26 cellular contexts compared by ENCODE assay signal in genomic region chr11:62008177-62008576, GRCh38. TPM values are rescaled to one million over a fixed set of nuclear protein-coding genes. Genes with fewer than 3 reads are reported as not detected.
A peak's percentile ranks its signal among the peaks of the same experiment; 100 is the strongest.
DNase-seq lines count a peak whose midpoint lies in the region; ATAC-seq, FAIRE-seq and TF ChIP-seq lines count a peak whose summit lies in the region.
"Had no signal": no experiment of that assay in that cellular context is flagged by ENCODE, and none has a peak within 500 bp of the region (broad histone marks: within the 10 kb centered on the region; RNA-seq: fewer than 3 reads in every experiment).

No MANE protein-coding gene starts in this region.

- no peak overlapping the region for H3K4me3 Mint-ChIP-seq in activated T-cell treated with anti-CD3 and anti-CD28 coated beads, Interleukin-2, amount 50 U/mL, for 4 hours
- no peak overlapping the region for H3K4me3 Mint-ChIP-seq in stimulated activated naive CD8-positive, alpha-beta T cell treated with anti-CD3 and anti-CD28 coated beads, Interleukin-15, amount 100 ng/mL, for 72 hours
- H3K4me3 Mint-ChIP-seq: CD14-positive monocyte; CD4-positive, alpha-beta T cell; CD8-positive, alpha-beta memory T cell; GM23338; H9 had no signal

- SMC1A ChIA-PET in GM12878 (lab: Charles Lee; ENCODE audit: uncharacterized antibody, unreplicated experiment), result no interaction called here

- POLR2A ChIA-PET in GM12878 (lab: Charles Lee), result interaction anchor here (0.6 kb wide), 1 partner anchor 252 kb away, joined by 3 read pairs; no protein-coding TSS in a partner anchor

- intact Hi-C loops in GM12878 (cut with micrococcal nuclease; ENCODE audit: unreplicated experiment), result no loop called here

- WGBS in GM12878 (ENCODE audit: insufficient coverage, insufficient replicate concordance, low lambda C conversion rate, missing lambda C conversion rate), result 6% methylated on average over 1 of the region's 1 CpG

- no peak overlapping the region for H3K4me3 ChIP-seq in GM12878
- H3K4me3 ChIP-seq: A549; BLaER1 treated with 17β-estradiol and CSF1 and Interleukin-3, amounts not matched to agents 10 nM and 100 nM; GM23338 had no signal

- H3K36me3 ChIP-seq in GM12878 (ENCODE audit: control insufficient read depth in 2 of 2, insufficient read depth in 2 of 2, low read length in 1 of 2), result no peaks in the 10 kb centered on the region
- H3K36me3 ChIP-seq: BE2C; BLaER1 treated with 17β-estradiol and CSF1 and Interleukin-3, amounts not matched to agents 10 nM and 100 nM had no signal

- TF ChIP-seq EP300 in GM12878 (IDR thresholded peaks at IDR 0.05; ENCODE audit: borderline replicate concordance in 1 of 2, control insufficient read depth in 1 of 2, low read depth in 2 of 2, low read length in 2 of 2), result no peak

- H3K9me3 Mint-ChIP-seq in activated T-cell treated with anti-CD3 and anti-CD28 coated beads, Interleukin-2, amount 50 U/mL, for 4 hours, result no peaks in the 10 kb centered on the region
- H3K9me3 Mint-ChIP-seq in stimulated activated naive CD8-positive, alpha-beta T cell treated with anti-CD3 and anti-CD28 coated beads, Interleukin-15, amount 100 ng/mL, for 72 hours, result no peaks in the 10 kb centered on the region
- H3K9me3 Mint-ChIP-seq: CD4-positive, alpha-beta T cell had no signal

- in situ Hi-C loops in GM12878 (cut with MboI), result no loop called here

- peak; percentile 18 to 35 for ATAC-seq in activated T-cell treated with anti-CD3 and anti-CD28 coated beads, Interleukin-2, amount 50 U/mL, for 4 hours
- ATAC-seq in stimulated activated naive CD8-positive, alpha-beta T cell treated with anti-CD3 and anti-CD28 coated beads, Interleukin-15, amount 100 ng/mL, for 72 hours, result peak; percentile 88
- ATAC-seq in stimulated activated naive CD8-positive, alpha-beta T cell treated with anti-CD3 and anti-CD28 coated beads, Interleukin-15, Interleukin-2, amounts not matched to agents 100 U/mL and 50 U/mL, for 24 hours, result no peak
- ATAC-seq in GM12878, result peak; percentile 52
- ATAC-seq: A549, GM23338, HCT116 had no signal

- no TSS peak for BruUV-seq in GM12878 (replicated peaks; lab: Mats Ljungman, UMichigan)

- DNase-seq in activated T-cell treated with anti-CD3 and anti-CD28 coated beads, Interleukin-2, amount 50 U/mL, for 4 hours, result no peak
- DNase-seq in activated T-cell treated with anti-CD3 and anti-CD28 coated beads, Interleukin-2, amount 50 U/mL, for 48 hours, result no peak
- no peak for DNase-seq in stimulated activated naive CD8-positive, alpha-beta T cell treated with anti-CD3 and anti-CD28 coated beads, Interleukin-15, amount 100 ng/mL, for 72 hours
- DNase-seq in stimulated activated naive CD8-positive, alpha-beta T cell treated with anti-CD3 and anti-CD28 coated beads, Interleukin-15, Interleukin-2, amounts not matched to agents 100 U/mL and 50 U/mL, for 24 hours, result no peak
- DNase-seq in GM12878 (ENCODE audit: low read depth, low spot score) (no peak), GM19240 (ENCODE audit: insufficient read length, low spot score) (no peak), occipital lobe (lab: John Stamatoyannopoulos, UW) (no peak)
- DNase-seq: 8988T; ACHN; AML-193; BE2C; CD4-positive, alpha-beta T cell; CD8-positive, alpha-beta memory T cell; DMS 273 treated with DMSO at 0.1 percent for 48 hours; DMS79; EL; GDM1; H9 had no signal

- H3K9me3 ChIP-seq in GM12878 (replicated peaks; ENCODE audit: control insufficient read depth, insufficient read depth, low read length), result no peaks in the 10 kb centered on the region; the same call in 1 of the 3 replicates
- H3K9me3 ChIP-seq: A549, BE2C had no signal

- TF ChIP-seq POLR2A in GM12878 (IDR thresholded peaks at IDR 0.05; ENCODE audit: low read depth, low read length), result no peak

- no peaks in the 10 kb centered on the region for H4K20me1 ChIP-seq in GM12878 (ENCODE audit: control insufficient read depth, insufficient read depth)
- H4K20me1 ChIP-seq: BLaER1 treated with 17β-estradiol and CSF1 and Interleukin-3, amounts not matched to agents 10 nM and 100 nM had no signal

- RAD21 ChIA-PET in GM12878 (lab: Charles Lee; ENCODE audit: unreplicated experiment), result no interaction called here

- CTCF ChIA-PET in GM12878 (lab: Yijun Ruan, JAX), result no interaction called here

- FAIRE-seq in GM12878 (lab: Jason Lieb, UNC), result no peak
- FAIRE-seq: A549, D721Med, GM12892, GM19239 had no signal

- no peak overlapping the region for H3K27ac ChIP-seq in GM12878 (ENCODE audit: control insufficient read depth, insufficient read depth)
- H3K27ac ChIP-seq: A549 had no signal

- no peak overlapping the region for H3K4me2 ChIP-seq in GM12878 (ENCODE audit: control insufficient read depth, insufficient read depth)
- H3K4me2 ChIP-seq: A549, GM23338 had no signal

- peaks cover 11% of the 10 kb centered on the region for H3K27me3 Mint-ChIP-seq in activated T-cell treated with anti-CD3 and anti-CD28 coated beads, Interleukin-2, amount 50 U/mL, for 4 hours (ENCODE audit: low read depth)
- no peaks in the 10 kb centered on the region for H3K27me3 Mint-ChIP-seq in stimulated activated naive CD8-positive, alpha-beta T cell treated with anti-CD3 and anti-CD28 coated beads, Interleukin-15, amount 100 ng/mL, for 72 hours

- no peaks in the 10 kb centered on the region for H3K36me3 Mint-ChIP-seq in activated T-cell treated with anti-CD3 and anti-CD28 coated beads, Interleukin-2, amount 50 U/mL, for 4 hours (ENCODE audit: insufficient read depth)
- H3K36me3 Mint-ChIP-seq: CD8-positive, alpha-beta memory T cell had no signal

- no peaks in the 10 kb centered on the region for H3K27me3 ChIP-seq in GM12878 (replicated peaks in 1 of 2; ENCODE audit: control insufficient read depth in 2 of 2, insufficient read depth in 2 of 2, low read length in 1 of 2)
- H3K27me3 ChIP-seq: BE2C; BLaER1 treated with 17β-estradiol and CSF1 and Interleukin-3, amounts not matched to agents 10 nM and 100 nM had no signal

- no peak overlapping the region for H3K9ac ChIP-seq in GM12878 (ENCODE audit: control insufficient read depth, insufficient read depth, low read length)
- H3K9ac ChIP-seq: BLaER1 treated with 17β-estradiol and CSF1 and Interleukin-3, amounts not matched to agents 10 nM and 100 nM had no signal

- no peak for TF ChIP-seq RAD21 in GM12878 (IDR thresholded peaks at IDR 0.05; ENCODE audit: insufficient read depth, low read depth, low read length)

- no peak overlapping the region for H2AFZ ChIP-seq in GM12878 (ENCODE audit: control insufficient read depth, low read depth, low read length)
- H2AFZ ChIP-seq: GM23338 had no signal

- no peak for TF ChIP-seq CTCF in GM12878 (IDR thresholded peaks at IDR 0.05 in 2 of 3, conservative IDR thresholded peaks at IDR 0.05 in 1 of 3; ENCODE audit: control insufficient read depth in 2 of 3, extremely low read depth in 1 of 3, insufficient read depth in 1 of 3, low read depth in 3 of 3, low read length in 3 of 3)

- peaks cover 12% of the 10 kb centered on the region for H3K4me1 ChIP-seq in GM12878 (ENCODE audit: control insufficient read depth, insufficient read depth, low read length)
- H3K4me1 ChIP-seq: BE2C had no signal

- no peaks in the 10 kb centered on the region for H3K79me2 ChIP-seq in GM12878 (ENCODE audit: control insufficient read depth, insufficient read depth, low read length)

- H3K27ac Mint-ChIP-seq in stimulated activated naive CD8-positive, alpha-beta T cell treated with anti-CD3 and anti-CD28 coated beads, Interleukin-15, amount 100 ng/mL, for 72 hours, result no peak overlapping the region
- H3K27ac Mint-ChIP-seq: CD14-positive monocyte; CD4-positive, alpha-beta T cell; GM23338; H9 had no signal

- H3K4me1 Mint-ChIP-seq in activated T-cell treated with anti-CD3 and anti-CD28 coated beads, Interleukin-2, amount 50 U/mL, for 4 hours (ENCODE audit: low read depth), result no peaks in the 10 kb centered on the region
- no peaks in the 10 kb centered on the region for H3K4me1 Mint-ChIP-seq in stimulated activated naive CD8-positive, alpha-beta T cell treated with anti-CD3 and anti-CD28 coated beads, Interleukin-15, amount 100 ng/mL, for 72 hours
- H3K4me1 Mint-ChIP-seq: CD8-positive, alpha-beta memory T cell had no signal

RNA-seq across cellular contexts. Expression of gene FTH1, which starts 40.7 kb away (rescaled TPM):
- total RNA-seq in activated T-cell treated with anti-CD3 and anti-CD28 coated beads, Interleukin-2, amount 50 U/mL, for 4 hours, result 100 to 1,000 TPM; 351 to 505 (median 363) TPM
- total RNA-seq in GM12878 (2013; cell fraction: nucleolus; rRNA removed), result 115 and 127 TPM in 2 replicates
- total RNA-seq in GM12878 (2014; rRNA removed), result 320 and 399 TPM in 2 replicates
- total RNA-seq in GM12878 (2014; rRNA removed; fragmentation: Illumina TruSeq; extraction: Trizol), result 578 and 593 TPM in 2 replicates
- 1,394 and 1,396 TPM in 2 replicates for total RNA-seq in GM12878 (2021)
- 1,541 TPM for polyA plus RNA-seq in GM12878 (2011; ENCODE audit: low read depth)
- polyA plus RNA-seq in GM12878 (2011; rRNA removed), result 264 and 289 TPM in 2 replicates
- 284 and 460 TPM in 2 replicates for polyA plus RNA-seq in GM12878 (2011; cell fraction: cytosol; rRNA removed)
- polyA plus RNA-seq in GM12878 (2011; cell fraction: nucleus; rRNA removed), result 213 and 242 TPM in 2 replicates
- 1,271 and 1,848 TPM in 2 replicates for polyA plus RNA-seq in GM12878 (2012)
- polyA plus RNA-seq in GM12878 (2014; fragmentation: Illumina TruSeq; extraction: Trizol), result 1,926 and 2,341 TPM in 2 replicates
- 100 to 1,000 TPM; 295 to 816 TPM for polyA plus RNA-seq in GM12878 (2014; fragmentation: Nextera tagmentation; extraction: Ambion mirVana)
- polyA plus RNA-seq in GM12878 (2014; rRNA removed), result 1,103 and 1,222 TPM in 2 replicates
- polyA plus RNA-seq in GM12878 (2016; fragmentation: Nextera tagmentation; extraction: Ambion mirVana), result 1,000 to 10,000 TPM; 3,902 to 4,154 TPM
- polyA minus RNA-seq in GM12878 (2011; rRNA and poly(A)+ RNA removed), result 295 and 348 TPM in 2 replicates
- 295 and 305 TPM in 2 replicates for polyA minus RNA-seq in GM12878 (2011; cell fraction: cytosol; rRNA and poly(A)+ RNA removed)
- polyA minus RNA-seq in GM12878 (2011; cell fraction: nucleus; rRNA and poly(A)+ RNA removed), result 59.0 and 79.8 TPM in 2 replicates
- total RNA-seq in occipital lobe, result 252 TPM

RNA-seq across cellular contexts. Expression of gene BEST1, which starts 58.0 kb away (rescaled TPM):
- total RNA-seq in activated T-cell treated with anti-CD3 and anti-CD28 coated beads, Interleukin-2, amount 50 U/mL, for 4 hours, result not detected
- total RNA-seq in GM12878 (2013; cell fraction: nucleolus; rRNA removed), result 0.08 TPM in 1 of 2 replicates, not detected in the other
- 0.06 TPM in 1 of 2 replicates, not detected in the other for total RNA-seq in GM12878 (2014; rRNA removed)
- total RNA-seq in GM12878 (2014; rRNA removed; fragmentation: Illumina TruSeq; extraction: Trizol), result 0.05 TPM in 1 of 2 replicates, not detected in the other
- total RNA-seq in GM12878 (2021), result 0.08 and 0.13 TPM in 2 replicates
- polyA plus RNA-seq in GM12878 (2011; ENCODE audit: low read depth), result 1.4 TPM
- polyA plus RNA-seq in GM12878 (2011; rRNA removed), result 0.12 and 0.15 TPM in 2 replicates
- polyA plus RNA-seq in GM12878 (2011; cell fraction: cytosol; rRNA removed), result 0.13 and 0.18 TPM in 2 replicates
- polyA plus RNA-seq in GM12878 (2011; cell fraction: nucleus; rRNA removed), result 0.38 and 1.1 TPM in 2 replicates
- 1.7 and 2.0 TPM in 2 replicates for polyA plus RNA-seq in GM12878 (2012)
- polyA plus RNA-seq in GM12878 (2014; fragmentation: Illumina TruSeq; extraction: Trizol), result 0.03 and 0.25 TPM in 2 replicates
- polyA plus RNA-seq in GM12878 (2014; fragmentation: Nextera tagmentation; extraction: Ambion mirVana), result under 1 TPM; 0.34 to 0.44 TPM
- 0.05 TPM in 1 of 2 replicates, not detected in the other for polyA plus RNA-seq in GM12878 (2014; rRNA removed)
- polyA plus RNA-seq in GM12878 (2016; fragmentation: Nextera tagmentation; extraction: Ambion mirVana), result 1 to 10 TPM; 2.4 to 3.4 TPM
- 0.15 TPM in 1 of 2 replicates, not detected in the other for polyA minus RNA-seq in GM12878 (2011; rRNA and poly(A)+ RNA removed)
- not detected in 2 replicates for polyA minus RNA-seq in GM12878 (2011; cell fraction: cytosol; rRNA and poly(A)+ RNA removed)
- 0.29 and 0.36 TPM in 2 replicates for polyA minus RNA-seq in GM12878 (2011; cell fraction: nucleus; rRNA and poly(A)+ RNA removed)
- total RNA-seq in occipital lobe, result 1.2 TPM
